ENCODE assay signal across 33 cellular contexts in genomic region chr17:21356537-21357127, GRCh38. TPM values are rescaled to one million over a fixed set of nuclear protein-coding genes. Genes with fewer than 3 reads are reported as not detected.
"Had no signal": no experiment of that assay in that cellular context is flagged by ENCODE, and none has a peak within 500 bp of the region (broad histone marks: within the 10 kb centered on the region; RNA-seq: fewer than 3 reads in every experiment).

No MANE protein-coding gene starts in this region.

- H3K27me3 Mint-ChIP-seq: activated CD4-positive, alpha-beta T cell treated with anti-CD3 and anti-CD28 coated beads, Interleukin-2, amount 10 ng/mL, durations not matched to agents 7 days and 5 days; activated naive CD8-positive, alpha-beta T cell treated with anti-CD3 and anti-CD28 coated beads for 36 hours; activated naive CD8-positive, alpha-beta T cell treated with anti-CD3 and anti-CD28 coated beads, Interleukin-2, amount 50 U/mL, for 24 hours; activated T-cell treated with anti-CD3 and anti-CD28 coated beads, Interleukin-2, amount 50 U/mL, for 24 hours had no signal

- DNase-seq: activated CD4-positive, alpha-beta memory T cell treated with anti-CD3 and anti-CD28 coated beads, Interleukin-2, amount 10 ng/mL, durations not matched to agents 7 days and 5 days; activated CD4-positive, alpha-beta T cell treated with anti-CD3 and anti-CD28 coated beads for 1 hour; activated CD4-positive, alpha-beta T cell treated with anti-CD3 and anti-CD28 coated beads for 4 hours; activated CD4-positive, alpha-beta T cell treated with anti-CD3 and anti-CD28 coated beads, Interleukin-2, amount 10 ng/mL, durations not matched to agents 7 days and 5 days; activated CD4-positive, alpha-beta T cell treated with anti-CD3 and anti-CD28 coated beads, Interleukin-2, amount 50 U/mL, for 4 hours; activated CD8-positive, alpha-beta memory T cell treated with anti-CD3 and anti-CD28 coated beads, Interleukin-2, amount 50 U/mL, for 48 hours; activated gamma-delta T cell; activated naive CD4-positive, alpha-beta T cell; activated naive CD4-positive, alpha-beta T cell treated with anti-CD3 and anti-CD28 coated beads, Interleukin-2, amount 50 U/mL, for 16 hours; activated naive CD8-positive, alpha-beta T cell treated with anti-CD3 and anti-CD28 coated beads for 36 hours; activated naive CD8-positive, alpha-beta T cell treated with anti-CD3 and anti-CD28 coated beads, Interleukin-2, amount 50 U/mL, for 24 hours; activated T-cell treated with anti-CD3 and anti-CD28 coated beads for 4 hours; activated T-cell treated with anti-CD3 and anti-CD28 coated beads, Interleukin-2, amount 50 U/mL, for 24 hours; activated T-cell treated with anti-CD3 and anti-CD28 coated beads, Interleukin-2, amount 50 U/mL, for 72 hours; adrenal gland; amygdala; aorta; body of pancreas; caudate nucleus; cortex of kidney; dermis blood vessel endothelial cell; effector CD4-positive, alpha-beta T cell; foreskin fibroblast; T-helper 2 cell had no signal

- H3K4me1 Mint-ChIP-seq: activated CD4-positive, alpha-beta memory T cell treated with anti-CD3 and anti-CD28 coated beads, Interleukin-2, amount 10 ng/mL, durations not matched to agents 7 days and 5 days; activated CD4-positive, alpha-beta T cell treated with anti-CD3 and anti-CD28 coated beads, Interleukin-2, amount 10 ng/mL, durations not matched to agents 7 days and 5 days; activated naive CD8-positive, alpha-beta T cell treated with anti-CD3 and anti-CD28 coated beads for 36 hours; activated naive CD8-positive, alpha-beta T cell treated with anti-CD3 and anti-CD28 coated beads, Interleukin-2, amount 50 U/mL, for 24 hours had no signal

- H3K9me3 ChIP-seq: adrenal gland, body of pancreas, heart left ventricle had no signal

- H3K27ac Mint-ChIP-seq: activated CD4-positive, alpha-beta memory T cell treated with anti-CD3 and anti-CD28 coated beads, Interleukin-2, amount 10 ng/mL, durations not matched to agents 7 days and 5 days; activated CD4-positive, alpha-beta T cell treated with anti-CD3 and anti-CD28 coated beads, Interleukin-2, amount 10 ng/mL, durations not matched to agents 7 days and 5 days; activated naive CD8-positive, alpha-beta T cell treated with anti-CD3 and anti-CD28 coated beads for 36 hours; activated naive CD8-positive, alpha-beta T cell treated with anti-CD3 and anti-CD28 coated beads, Interleukin-2, amount 50 U/mL, for 24 hours; activated T-cell treated with anti-CD3 and anti-CD28 coated beads, Interleukin-2, amount 50 U/mL, for 24 hours; activated T-cell treated with anti-CD3 and anti-CD28 coated beads, Interleukin-2, amount 50 U/mL, for 72 hours; WTC11 had no signal

- H3K4me3 ChIP-seq: adrenal gland, body of pancreas, heart left ventricle had no signal

- H3K9me3 Mint-ChIP-seq: activated CD4-positive, alpha-beta memory T cell treated with anti-CD3 and anti-CD28 coated beads, Interleukin-2, amount 10 ng/mL, durations not matched to agents 7 days and 5 days; activated CD4-positive, alpha-beta T cell treated with anti-CD3 and anti-CD28 coated beads, Interleukin-2, amount 10 ng/mL, durations not matched to agents 7 days and 5 days; activated naive CD8-positive, alpha-beta T cell treated with anti-CD3 and anti-CD28 coated beads for 36 hours; activated naive CD8-positive, alpha-beta T cell treated with anti-CD3 and anti-CD28 coated beads, Interleukin-2, amount 50 U/mL, for 24 hours; activated T-cell treated with anti-CD3 and anti-CD28 coated beads, Interleukin-2, amount 50 U/mL, for 24 hours; activated T-cell treated with anti-CD3 and anti-CD28 coated beads, Interleukin-2, amount 50 U/mL, for 72 hours had no signal

- H3K4me3 Mint-ChIP-seq: activated CD4-positive, alpha-beta memory T cell treated with anti-CD3 and anti-CD28 coated beads, Interleukin-2, amount 10 ng/mL, durations not matched to agents 7 days and 5 days; activated CD4-positive, alpha-beta T cell treated with anti-CD3 and anti-CD28 coated beads, Interleukin-2, amount 10 ng/mL, durations not matched to agents 7 days and 5 days; activated naive CD8-positive, alpha-beta T cell treated with anti-CD3 and anti-CD28 coated beads for 36 hours; activated naive CD8-positive, alpha-beta T cell treated with anti-CD3 and anti-CD28 coated beads, Interleukin-2, amount 50 U/mL, for 24 hours; activated T-cell treated with anti-CD3 and anti-CD28 coated beads, Interleukin-2, amount 50 U/mL, for 24 hours; activated T-cell treated with anti-CD3 and anti-CD28 coated beads, Interleukin-2, amount 50 U/mL, for 72 hours; WTC11 had no signal

- H3K27ac ChIP-seq: adrenal gland, body of pancreas, heart left ventricle, VCaP had no signal

- H3K36me3 Mint-ChIP-seq: activated naive CD8-positive, alpha-beta T cell treated with anti-CD3 and anti-CD28 coated beads for 36 hours; WTC11 had no signal

- H3K27me3 ChIP-seq: adrenal gland, body of pancreas, heart left ventricle had no signal

- H3K4me1 ChIP-seq: adrenal gland, body of pancreas had no signal

- H3K36me3 ChIP-seq: adrenal gland, heart left ventricle had no signal

- ATAC-seq: activated naive CD8-positive, alpha-beta T cell treated with anti-CD3 and anti-CD28 coated beads, Interleukin-2, amount 50 U/mL, for 24 hours; activated T-cell treated with anti-CD3 and anti-CD28 coated beads, Interleukin-2, amount 50 U/mL, for 72 hours; body of pancreas; esophagus mucosa; heart left ventricle; WTC11 had no signal

- FAIRE-seq: colon, endometrium, frontal cortex, TTC549 had no signal

RNA-seq across cellular contexts. Expression of gene KCNJ12, which starts 19.5 kb away (rescaled TPM):
- total RNA-seq: activated CD4-positive, alpha-beta memory T cell treated with anti-CD3 and anti-CD28 coated beads, Interleukin-2, amount 10 ng/mL, durations not matched to agents 7 days and 5 days; activated CD4-positive, alpha-beta T cell treated with anti-CD3 and anti-CD28 coated beads, Interleukin-2, amount 10 ng/mL, durations not matched to agents 7 days and 5 days; activated naive CD8-positive, alpha-beta T cell treated with anti-CD3 and anti-CD28 coated beads for 36 hours; activated T-cell treated with anti-CD3 and anti-CD28 coated beads, Interleukin-2, amount 50 U/mL, for 72 hours; esophagus mucosa; T-helper 1 cell treated with Interleukin-12 subunit alpha and Interleukin-12 subunit beta and Interleukin-4 antibody, amounts not matched to agents 30 ng/mL and 1 ng/mL, for 36 hours had no signal
